Comparison of ENCODE assay signal across 10 cellular contexts in the genomic region with DNA sequence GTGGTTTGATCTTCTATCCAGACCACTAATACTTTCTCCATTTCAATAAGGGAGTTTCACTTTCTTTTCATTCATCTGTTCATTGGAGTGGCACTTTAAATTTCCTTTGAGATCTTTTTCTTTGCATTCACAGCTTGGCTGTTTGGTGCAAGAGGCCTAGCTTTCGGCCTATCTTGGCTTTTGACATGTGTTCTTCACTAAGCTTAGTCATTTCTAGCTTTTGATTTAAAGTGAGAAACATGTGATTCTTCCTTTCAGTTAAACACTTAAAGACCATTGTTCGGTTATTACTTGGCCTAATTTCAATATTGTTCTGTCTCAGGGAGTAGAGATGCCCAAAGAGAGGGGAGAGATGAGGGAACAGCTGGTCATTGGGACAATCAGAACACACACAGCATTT.
DNase-seq lines count a peak whose midpoint lies in the region; ATAC-seq and TF ChIP-seq lines count a peak whose summit lies in the region.
"Had no signal": no experiment of that assay in that cellular context is flagged by ENCODE, and none has a peak within 500 bp of the region (broad histone marks: within the 10 kb centered on the region; RNA-seq: fewer than 3 reads in every experiment).

No MANE protein-coding gene starts in this region.

- DNase-seq in GM13977 (ENCODE audit: low spot score) (peak; percentile 31), AML-193 (lab: John Stamatoyannopoulos, UW) (no peak), NCI-H146 treated with DMSO at 0.1 percent for 48 hours (lab: John Stamatoyannopoulos, UW; ENCODE audit: unreplicated experiment) (no peak), NCI-H2171 (lab: John Stamatoyannopoulos, UW) (no peak), dedifferentiated amniotic fluid mesenchymal stem cell (ENCODE audit: extremely low spot score) (no peak)
- DNase-seq: left cardiac atrium, SJCRH30 had no signal

- in situ Hi-C loops in GM13977 (cut with MboI; ENCODE audit: low pct_unique_long_range_greater_than_20kb, low sequenced_read_pairs, unreplicated experiment) = no loop called here

- ATAC-seq in GM19025 (IDR thresholded peaks at IDR 0.05; ENCODE audit: low read depth, unreplicated experiment) (peak; percentile 91), HG02623 (IDR thresholded peaks at IDR 0.05; ENCODE audit: unreplicated experiment) (peak; percentile 78), HG03457 (IDR thresholded peaks at IDR 0.05; ENCODE audit: unreplicated experiment) (peak; percentile 67)
- ATAC-seq: left cardiac atrium had no signal

- TF ChIP-seq CTCF in GM13977 (IDR thresholded peaks at IDR 0.05; ENCODE audit: extremely low read depth, insufficient read depth, missing control alignments) = no peak
